Comparison of ENCODE assay signal across 19 cellular contexts in the genomic region with DNA sequence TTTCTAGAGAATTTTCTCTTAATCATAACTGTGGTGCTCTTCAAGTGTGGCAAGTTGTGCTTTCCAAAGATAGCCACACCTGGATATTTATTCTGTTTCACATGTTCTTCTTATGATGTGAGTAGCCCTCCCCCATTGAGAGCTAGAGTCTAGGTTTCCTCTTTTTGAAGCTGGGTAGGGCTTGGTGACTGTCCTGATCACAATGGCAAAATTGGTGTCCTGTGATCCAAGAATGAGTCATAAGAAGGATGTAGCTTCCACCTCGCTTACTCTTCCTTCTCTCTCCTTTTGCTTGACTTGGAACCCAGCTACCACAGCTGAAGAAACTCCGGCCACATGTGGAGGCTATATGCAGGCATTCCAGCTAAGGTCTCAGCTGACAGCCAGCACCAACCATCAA. TPM values are rescaled to one million over a fixed set of nuclear protein-coding genes. Genes with fewer than 3 reads are reported as not detected.
DNase-seq lines count a peak whose midpoint lies in the region; ATAC-seq, FAIRE-seq and TF ChIP-seq lines count a peak whose summit lies in the region.
"Had no signal": no experiment of that assay in that cellular context is flagged by ENCODE, and none has a peak within 500 bp of the region (broad histone marks: within the 10 kb centered on the region; RNA-seq: fewer than 3 reads in every experiment).

No MANE protein-coding gene starts in this region.

- ATAC-seq in HCT116 = no peak
- peak; percentile 41 for ATAC-seq in left lung
- ATAC-seq in HG03432 (IDR thresholded peaks at IDR 0.05; ENCODE audit: unreplicated experiment) = no peak
- no peak for ATAC-seq in GM18867 (IDR thresholded peaks at IDR 0.05; ENCODE audit: unreplicated experiment)
- ATAC-seq: left lobe of liver, T-helper 17 cell had no signal

- no peak overlapping the region for H3K4me3 ChIP-seq in HCT116 (replicated peaks in 1 of 2; ENCODE audit: low read depth in 1 of 2, low read length in 2 of 2)
- H3K4me3 ChIP-seq in left lung = no peak overlapping the region
- H3K4me3 ChIP-seq: esophagus squamous epithelium, spleen had no signal

- POLR2A ChIA-PET in HCT116 (lab: Charles Lee) = no interaction called here

- H3K27ac ChIP-seq in HCT116 (ENCODE audit: low read depth, low read length) (no peak overlapping the region), left lung (no peak overlapping the region)
- H3K27ac ChIP-seq: esophagus squamous epithelium had no signal

- peak; percentile 25 for DNase-seq in AG20443 (ENCODE audit: low spot score)
- peak; percentile 4 for DNase-seq in HCT116 (ENCODE audit: low read depth, low spot score)
- DNase-seq in RCC 7860 (ENCODE audit: low spot score) = peak; percentile 47
- no peak for DNase-seq in left lung
- no peak for DNase-seq in central memory CD4-positive, alpha-beta T cell
- no peak for DNase-seq in UCSD-AML1 (lab: John Stamatoyannopoulos, UW; ENCODE audit: unreplicated experiment)
- DNase-seq: activated CD4-positive, CD25-positive, alpha-beta regulatory T cell treated with anti-CD3 and anti-CD28 coated beads, Interleukin-2, amount 50 U/mL, for 72 hours; activated naive CD4-positive, alpha-beta T cell treated with Interleukin-2 at 50 U/mL for 16 hours; Caco-2; esophagus squamous epithelium; NCI-H2081; NCI-H524 treated with DMSO at 0.1 percent for 48 hours; RPMI8226; spleen; stimulated activated naive CD4-positive, alpha-beta T cell treated with Interleukin-2 at 50 U/mL for 16 hours; T-helper 17 cell had no signal

- CTCF ChIA-PET in HCT116 (lab: Charles Lee) = no interaction called here

- H3K36me3 ChIP-seq in HCT116 (ENCODE audit: control insufficient read depth in 1 of 2, insufficient read depth in 2 of 2, low read length in 2 of 2) = no peaks in the 10 kb centered on the region
- H3K36me3 ChIP-seq in left lung = no peaks in the 10 kb centered on the region
- H3K36me3 ChIP-seq: esophagus squamous epithelium, spleen had no signal

- TF ChIP-seq POLR2A in HCT116 (IDR thresholded peaks at IDR 0.05; ENCODE audit: borderline replicate concordance, extremely low read depth, insufficient read depth, insufficient read length) = no peak

- no peaks in the 10 kb centered on the region for H4K20me1 ChIP-seq in HCT116 (ENCODE audit: insufficient read depth)

- H3K4me2 ChIP-seq in HCT116 (ENCODE audit: low read length) = peak overlapping the region; percentile 6; the same call in 1 of the 2 replicates

- no peak for TF ChIP-seq CTCF in HCT116 (IDR thresholded peaks at IDR 0.05 in 2 of 3, conservative IDR thresholded peaks at IDR 0.05 in 1 of 3; ENCODE audit: borderline replicate concordance in 1 of 3, insufficient read depth in 1 of 3, low read depth in 2 of 3, low read length in 2 of 3)
- no peak for TF ChIP-seq CTCF in left lung (IDR thresholded peaks at IDR 0.05)

- H3K9me3 ChIP-seq in HCT116 (ENCODE audit: control insufficient read depth in 1 of 2, insufficient read depth in 1 of 2, low read depth in 1 of 2, low read length in 2 of 2) (no peaks in the 10 kb centered on the region), left lung (no peaks in the 10 kb centered on the region)
- H3K9me3 ChIP-seq: Caco-2, esophagus squamous epithelium, spleen had no signal

- no TSS peak for BruUV-seq in HCT116 (replicated peaks; lab: Mats Ljungman, UMichigan)

- no peak overlapping the region for H3K9ac ChIP-seq in HCT116 (ENCODE audit: low read length)

- RAD21 ChIA-PET in HCT116 (lab: Charles Lee; ENCODE audit: low non-redundant PET in 1 of 2, low total read pairs in 2 of 2, uncharacterized antibody in 2 of 2, unreplicated experiment in 2 of 2) = no interaction called here

- H3K9me2 ChIP-seq in HCT116 (ENCODE audit: insufficient read depth) = no peaks in the 10 kb centered on the region

- intact Hi-C loops in HCT116 (cut with micrococcal nuclease) (no loop called here), left lung (cut with DNase I) (no loop called here)

- H3K27me3 ChIP-seq in HCT116 (ENCODE audit: insufficient read depth, low read length) (peaks cover 12% of the 10 kb centered on the region; the same call in 1 of the 2 replicates), left lung (no peaks in the 10 kb centered on the region)
- H3K27me3 ChIP-seq: esophagus squamous epithelium, spleen had no signal

- no peak for TF ChIP-seq RAD21 in HCT116 (IDR thresholded peaks at IDR 0.05; ENCODE audit: low read depth)

- H3K79me2 ChIP-seq in HCT116 (ENCODE audit: insufficient read depth, low read length) = no peaks in the 10 kb centered on the region

- no peak for FAIRE-seq in RCC 7860 (lab: Jason Lieb, UNC)

- H3K4me1 ChIP-seq in HCT116 (ENCODE audit: control insufficient read depth in 1 of 2, insufficient read depth in 2 of 2, low read length in 2 of 2) (peaks cover 0 to 8% of the 10 kb centered on the region in 2 experiments; a peak in 1 of 4 replicates), left lung (peaks cover 0 to 47% of the 10 kb centered on the region in 2 donors)
- H3K4me1 ChIP-seq: Caco-2 had no signal

- no peak overlapping the region for H2AFZ ChIP-seq in HCT116 (ENCODE audit: low read depth, low read length, poor library complexity, severe bottlenecking)

TF ChIP-seq in HCT116, 20 proteins besides CTCF, POLR2A, EP300 and RAD21:
- TF ChIP-seq YY1 (IDR thresholded peaks at IDR 0.05; ENCODE audit: extremely low read depth, insufficient replicate concordance, low read depth, low read length) = no peak
- TF ChIP-seq JUND (IDR thresholded peaks at IDR 0.05) = 0 out of 2 replicates have a peak, but pooled peaks have one; percentile 16
- TF ChIP-seq, protein P1, sequence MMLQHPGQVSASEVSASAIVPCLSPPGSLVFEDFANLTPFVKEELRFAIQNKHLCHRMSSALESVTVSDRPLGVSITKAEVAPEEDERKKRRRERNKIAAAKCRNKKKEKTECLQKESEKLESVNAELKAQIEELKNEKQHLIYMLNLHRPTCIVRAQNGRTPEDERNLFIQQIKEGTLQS (IDR thresholded peaks at IDR 0.05) = no peak
- no peak for TF ChIP-seq EZH2 (IDR thresholded peaks at IDR 0.05)
- 0 out of 2 replicates have a peak, but pooled peaks have one; percentile 23 for TF ChIP-seq FOSL1 (IDR thresholded peaks at IDR 0.05; ENCODE audit: low read depth)
- no peak for TF ChIP-seq SIN3A (IDR thresholded peaks at IDR 0.05; ENCODE audit: low read depth)
- TF ChIP-seq, protein P2, sequence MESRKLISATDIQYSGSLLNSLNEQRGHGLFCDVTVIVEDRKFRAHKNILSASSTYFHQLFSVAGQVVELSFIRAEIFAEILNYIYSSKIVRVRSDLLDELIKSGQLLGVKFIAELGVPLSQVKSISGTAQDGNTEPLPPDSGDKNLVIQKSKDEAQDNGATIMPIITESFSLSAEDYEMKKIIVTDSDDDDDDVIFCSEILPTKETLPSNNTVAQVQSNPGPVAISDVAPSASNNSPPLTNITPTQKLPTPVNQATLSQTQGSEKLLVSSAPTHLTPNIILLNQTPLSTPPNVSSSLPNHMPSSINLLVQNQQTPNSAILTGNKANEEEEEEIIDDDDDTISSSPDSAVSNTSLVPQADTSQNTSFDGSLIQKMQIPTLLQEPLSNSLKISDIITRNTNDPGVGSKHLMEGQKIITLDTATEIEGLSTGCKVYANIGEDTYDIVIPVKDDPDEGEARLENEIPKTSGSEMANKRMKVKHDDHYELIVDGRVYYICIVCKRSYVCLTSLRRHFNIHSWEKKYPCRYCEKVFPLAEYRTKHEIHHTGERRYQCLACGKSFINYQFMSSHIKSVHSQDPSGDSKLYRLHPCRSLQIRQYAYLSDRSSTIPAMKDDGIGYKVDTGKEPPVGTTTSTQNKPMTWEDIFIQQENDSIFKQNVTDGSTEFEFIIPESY (IDR thresholded peaks at IDR 0.05; ENCODE audit: extremely low read depth, insufficient replicate concordance, low read length) = no peak
- TF ChIP-seq TCF7L2 (IDR thresholded peaks at IDR 0.05; ENCODE audit: borderline replicate concordance, extremely low read depth, insufficient read depth, insufficient read length) = no peak
- TF ChIP-seq SP1 (IDR thresholded peaks at IDR 0.05; ENCODE audit: low read depth) = no peak

RNA-seq across cellular contexts. Expression of a gene that starts 7.4 kb away (rescaled TPM):
- total RNA-seq in HCT116 (2021; ENCODE audit: unreplicated experiment) (37.0 TPM), left lung (100 to 1,000 TPM; 141 to 153 TPM)
- 24.4 and 26.4 TPM in 2 replicates for polyA plus RNA-seq in HCT116 (2012)

Comparison
In these comparisons a context has a peak if more than half of its experiments do, and no peak if none do; other contexts are left out.
1. DNase-seq: peak in AG20443 (single experiment), HCT116 (single experiment) and RCC 7860 (single experiment); none in left lung (0 of 2), central memory CD4-positive, alpha-beta T cell (single experiment) and UCSD-AML1 (single experiment).